Comparison of ENCODE assay signal across 12 cellular contexts in the genomic region with DNA sequence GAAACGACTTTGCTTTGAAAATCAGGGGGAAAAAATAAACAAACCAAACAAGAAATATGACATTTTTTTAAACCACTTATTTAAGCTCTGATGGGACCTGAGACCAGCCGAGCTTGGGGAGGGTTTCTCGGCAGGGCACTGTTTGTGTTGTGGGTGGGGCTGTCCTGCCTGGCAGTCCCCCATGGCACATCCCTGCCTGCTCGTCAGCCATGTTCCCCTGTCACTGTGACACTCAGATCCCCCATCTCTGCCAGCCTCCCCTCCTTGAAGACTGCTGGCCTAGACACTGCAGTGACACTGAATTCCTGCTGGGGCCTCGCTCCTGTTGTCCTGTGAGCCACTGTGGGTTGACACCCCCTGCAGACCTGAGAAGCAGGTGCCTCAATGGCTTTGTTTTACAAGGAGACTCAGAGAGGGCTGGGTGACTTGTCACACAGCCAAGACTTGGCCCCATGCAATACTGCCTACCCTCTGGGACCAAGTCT.
A peak's percentile ranks its signal among the peaks of the same experiment; 100 is the strongest.
DNase-seq lines count a peak whose midpoint lies in the region; ATAC-seq and TF ChIP-seq lines count a peak whose summit lies in the region.
"Had no signal": no experiment of that assay in that cellular context is flagged by ENCODE, and none has a peak within 500 bp of the region (broad histone marks: within the 10 kb centered on the region; RNA-seq: fewer than 3 reads in every experiment).

No MANE protein-coding gene starts in this region.

- TF ChIP-seq CTCF in LNCaP clone FGC (IDR thresholded peaks at IDR 0.05; ENCODE audit: control insufficient read depth, extremely low read depth, insufficient read depth): no peak
- TF ChIP-seq CTCF in colonic mucosa (IDR thresholded peaks at IDR 0.05): no peak
- TF ChIP-seq CTCF in lung (IDR thresholded peaks at IDR 0.05; ENCODE audit: control extremely low read depth, extremely low read depth): no peak

- DNase-seq in LNCaP clone FGC (ENCODE audit: low read depth): peak; percentile 46
- DNase-seq in colonic mucosa: peak; percentile 53
- DNase-seq in lung (ENCODE audit: low spot score): peak; percentile 62
- DNase-seq in activated T-cell treated with anti-CD3 and anti-CD28 coated beads, Interleukin-2, amount 50 U/mL, for 72 hours: no peak
- DNase-seq in DMS153 treated with DMSO at 0.1 percent for 48 hours (lab: John Stamatoyannopoulos, UW; ENCODE audit: unreplicated experiment): no peak
- DNase-seq in HUDEP-2 (lab: John Stamatoyannopoulos, UW; ENCODE audit: unreplicated experiment in 76 of 76): no peak
- DNase-seq: COR-L47, foreskin melanocyte, NCI-H345, T-cell had no signal

- no peaks in the 10 kb centered on the region for H3K4me1 Mint-ChIP-seq in activated T-cell treated with anti-CD3 and anti-CD28 coated beads, Interleukin-2, amount 50 U/mL, for 72 hours (ENCODE audit: low read depth)
- H3K4me1 Mint-ChIP-seq: T-cell had no signal

- peak overlapping the region; percentile 56 to 95 for H3K9ac ChIP-seq in colonic mucosa (ENCODE audit: low read depth in 2 of 2, low read length in 2 of 2)

- peak overlapping the region; percentile 97 for H3K27ac ChIP-seq in colonic mucosa
- H3K27ac ChIP-seq in lung (ENCODE audit: low read depth in 1 of 2, low read length in 1 of 2): peak overlapping the region; percentile 96
- peak overlapping the region; percentile 94 for H3K27ac ChIP-seq in temporal lobe (ENCODE audit: low read depth, low read length)

- ATAC-seq in lung (ENCODE audit: insufficient read depth, low FRiP score): peak; percentile 51
- ATAC-seq in activated T-cell treated with anti-CD3 and anti-CD28 coated beads, Interleukin-2, amount 50 U/mL, for 72 hours (replicated peaks in 1 of 2): no peak
- ATAC-seq in GM19397 (IDR thresholded peaks at IDR 0.05; ENCODE audit: unreplicated experiment): no peak
- ATAC-seq: T-cell had no signal

- H3K9me3 Mint-ChIP-seq in activated T-cell treated with anti-CD3 and anti-CD28 coated beads, Interleukin-2, amount 50 U/mL, for 72 hours: peaks cover 0 to 2% of the 10 kb centered on the region in 2 donors

- no peaks in the 10 kb centered on the region for H3K9me3 ChIP-seq in colonic mucosa
- peaks cover 0 to 2% of the 10 kb centered on the region in 2 donors for H3K9me3 ChIP-seq in lung (ENCODE audit: control insufficient read depth in 2 of 2, insufficient read depth in 1 of 2, low read length in 1 of 2)

- no peak overlapping the region for H3K4me3 Mint-ChIP-seq in activated T-cell treated with anti-CD3 and anti-CD28 coated beads, Interleukin-2, amount 50 U/mL, for 72 hours
- H3K4me3 Mint-ChIP-seq: T-cell had no signal

- no peak overlapping the region for H3K4me3 ChIP-seq in LNCaP clone FGC (ENCODE audit: low read depth, low read length)
- no peak overlapping the region for H3K4me3 ChIP-seq in colonic mucosa
- H3K4me3 ChIP-seq in lung: no peak overlapping the region

- H3K36me3 Mint-ChIP-seq in activated T-cell treated with anti-CD3 and anti-CD28 coated beads, Interleukin-2, amount 50 U/mL, for 72 hours (ENCODE audit: insufficient read depth in 2 of 2): no peaks in the 10 kb centered on the region
- H3K36me3 Mint-ChIP-seq: T-cell had no signal

- intact Hi-C loops in colonic mucosa (cut with DNase I): no loop called here

- WGBS in lung, 2 donors: 40 to 64% methylated on average over 5 of the region's 5 CpGs

- H3K27ac Mint-ChIP-seq in activated T-cell treated with anti-CD3 and anti-CD28 coated beads, Interleukin-2, amount 50 U/mL, for 72 hours: no peak overlapping the region
- H3K27ac Mint-ChIP-seq: T-cell had no signal

- H3K4me1 ChIP-seq in colonic mucosa (peaks cover 8% of the 10 kb centered on the region), lung (ENCODE audit: control insufficient read depth in 2 of 2, insufficient read depth in 2 of 2, low read length in 2 of 2) (peaks cover 9 to 20% of the 10 kb centered on the region in 2 donors)

- peaks cover 6% of the 10 kb centered on the region for H3K27me3 Mint-ChIP-seq in activated T-cell treated with anti-CD3 and anti-CD28 coated beads, Interleukin-2, amount 50 U/mL, for 72 hours (ENCODE audit: low read depth)

- H3K27me3 ChIP-seq in colonic mucosa: no peaks in the 10 kb centered on the region
- H3K27me3 ChIP-seq in lung (ENCODE audit: control insufficient read depth, insufficient read depth): no peaks in the 10 kb centered on the region

- H3K36me3 ChIP-seq in colonic mucosa (no peaks in the 10 kb centered on the region), lung (ENCODE audit: control insufficient read depth in 2 of 2, insufficient read depth in 2 of 2, low read length in 2 of 2) (no peaks in the 10 kb centered on the region)

Comparison
In these comparisons a context has a peak if more than half of its experiments do, and no peak if none do; other contexts are left out.
1. DNase-seq: peak in LNCaP clone FGC (single experiment), colonic mucosa (single experiment) and lung (single experiment); none in activated T-cell treated with anti-CD3 and anti-CD28 coated beads, Interleukin-2, amount 50 U/mL, for 72 hours (0 of 2), DMS153 treated with DMSO at 0.1 percent for 48 hours (single experiment) and HUDEP-2 (0 of 76).
2. Peak in every context shown above with its lines, with median percentiles within 50 percentile points of each other: H3K27ac ChIP-seq.